16 cellular contexts compared by ENCODE assay signal in the genomic region with DNA sequence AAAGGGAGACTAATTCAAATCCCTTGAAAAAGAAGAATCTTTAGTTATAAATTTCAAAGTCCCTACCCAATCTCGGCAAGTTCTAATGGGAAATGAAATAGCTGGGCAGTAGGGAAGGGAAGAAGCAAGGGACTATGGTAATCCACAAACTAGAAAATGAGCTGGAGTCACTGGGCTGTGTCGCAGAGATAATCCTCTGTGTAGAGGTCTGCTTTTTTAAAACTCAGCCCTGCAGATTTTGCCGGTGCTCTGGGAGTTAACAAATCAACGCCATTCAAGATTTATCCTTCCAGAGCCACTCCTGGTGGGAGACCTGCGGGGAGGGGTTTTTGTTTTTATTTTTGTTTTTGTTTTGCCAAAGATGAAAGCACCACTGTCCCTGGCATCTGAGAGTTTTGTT.
"Had no signal": no experiment of that assay in that cellular context is flagged by ENCODE, and none has a peak within 500 bp of the region (broad histone marks: within the 10 kb centered on the region; RNA-seq: fewer than 3 reads in every experiment).

No MANE protein-coding gene starts in this region.

- H3K27me3 Mint-ChIP-seq: naive B cell had no signal

- H3K4me1 ChIP-seq: sigmoid colon, stomach had no signal

- DNase-seq: cortex of kidney; dorsolateral prefrontal cortex; effector memory CD4-positive, alpha-beta T cell; esophagus squamous epithelium; foreskin fibroblast; kidney glomerular epithelial cell; mesendoderm; naive B cell; sigmoid colon; stimulated activated CD4-positive, alpha-beta T cell treated with anti-CD3 and anti-CD28 coated beads, Interleukin-2, amount 100 ng/mL, for 24 hours; stimulated activated CD4-positive, alpha-beta T cell treated with anti-CD3 and anti-CD28 coated beads, Interleukin-4, amount 100 ng/mL, for 4 hours; stimulated activated naive CD4-positive, alpha-beta T cell; stomach had no signal

- H3K9me3 Mint-ChIP-seq: naive B cell, type B pancreatic cell had no signal

- H3K4me3 Mint-ChIP-seq: naive B cell, type B pancreatic cell had no signal

- H3K27ac ChIP-seq: hepatocyte, sigmoid colon, stomach had no signal

- H3K27me3 ChIP-seq: dorsolateral prefrontal cortex, esophagus squamous epithelium, hepatocyte, sigmoid colon, stomach had no signal

- H3K27ac Mint-ChIP-seq: type B pancreatic cell had no signal

- H3K4me3 ChIP-seq: dorsolateral prefrontal cortex, esophagus squamous epithelium, hepatocyte, sigmoid colon, skin epidermis, stomach had no signal

- H3K9me3 ChIP-seq: esophagus squamous epithelium, sigmoid colon, stomach had no signal
